8 cellular contexts compared by ENCODE assay signal in the genomic region with DNA sequence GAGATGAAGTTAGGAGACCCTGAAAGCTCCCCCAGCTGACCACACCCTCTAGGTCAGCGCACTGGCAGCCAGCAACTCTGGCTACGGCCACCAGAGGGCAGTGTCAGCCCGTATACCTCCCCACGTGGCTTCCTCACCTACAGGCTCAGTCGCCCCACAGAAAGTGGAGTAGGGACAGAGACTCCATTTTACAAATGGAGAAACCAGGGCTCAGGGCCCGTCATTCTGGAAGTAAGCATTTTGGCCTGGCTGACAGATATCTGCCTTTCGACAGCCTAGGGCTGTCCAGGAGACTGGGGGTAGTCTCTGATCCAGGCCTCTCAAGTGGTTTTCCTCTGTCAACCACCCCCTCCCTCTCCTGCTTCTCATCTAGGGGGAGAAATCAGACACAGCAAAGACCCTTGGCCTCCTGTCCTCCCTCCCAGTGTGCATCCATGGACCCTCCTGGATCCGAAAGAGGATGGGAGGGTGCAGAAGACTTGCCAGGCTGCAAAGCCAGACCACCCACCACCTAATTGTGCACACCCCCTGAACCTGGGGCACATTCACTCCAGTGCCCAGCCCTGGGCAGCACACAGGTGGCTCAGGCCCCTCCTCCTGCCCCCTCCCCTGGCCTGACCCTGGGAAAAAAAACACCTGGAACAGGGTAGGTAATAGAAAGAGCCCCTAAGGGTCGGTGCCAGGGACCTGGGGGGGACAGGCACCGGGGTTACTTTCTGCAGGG. TPM values are rescaled to one million over a fixed set of nuclear protein-coding genes. Genes with fewer than 3 reads are reported as not detected.
DNase-seq lines count a peak whose midpoint lies in the region; ATAC-seq and TF ChIP-seq lines count a peak whose summit lies in the region.

No MANE protein-coding gene starts in this region.

- peaks cover 47% of the 10 kb centered on the region for H3K27me3 Mint-ChIP-seq in activated naive CD8-positive, alpha-beta T cell treated with anti-CD3 and anti-CD28 coated beads for 36 hours

- no peak overlapping the region for H3K27ac Mint-ChIP-seq in activated naive CD8-positive, alpha-beta T cell treated with anti-CD3 and anti-CD28 coated beads for 36 hours

- H3K36me3 Mint-ChIP-seq in activated naive CD8-positive, alpha-beta T cell treated with anti-CD3 and anti-CD28 coated beads for 36 hours, result no peaks in the 10 kb centered on the region

- H3K27ac ChIP-seq in heart left ventricle (no peak overlapping the region), uterus (no peak overlapping the region)

- WGBS in heart left ventricle, 4 donors, result 31 to 33% (median 33%) methylated on average over 9 to 10 of the region's 10 CpGs

- H3K27me3 ChIP-seq in heart left ventricle (peaks cover 28 to 47% (median 43%) of the 10 kb centered on the region in 9 donors), uterus (peaks cover 11 to 12% of the 10 kb centered on the region in 2 donors)

- ATAC-seq in heart left ventricle, result peak; percentile 70 to 91 (median 88)

- TF ChIP-seq POLR2A in heart left ventricle (IDR thresholded peaks at IDR 0.05), result no peak
- TF ChIP-seq POLR2A in uterus (IDR thresholded peaks at IDR 0.05), result peak in 1 of 2 donors; percentile 27

- no peaks in the 10 kb centered on the region for H3K9me3 Mint-ChIP-seq in activated naive CD8-positive, alpha-beta T cell treated with anti-CD3 and anti-CD28 coated beads for 36 hours

- no peak overlapping the region for H3K4me3 ChIP-seq in heart left ventricle
- H3K4me3 ChIP-seq in uterus, result no peak overlapping the region

- TF ChIP-seq CTCF in heart left ventricle (IDR thresholded peaks at IDR 0.05) (peak; percentile 97 to 100 (median 98)), uterus (IDR thresholded peaks at IDR 0.05) (peak; percentile 95 to 98 (median 98))

- H3K4me1 ChIP-seq in heart left ventricle, result peaks cover 3 to 25% (median 16%) of the 10 kb centered on the region in 12 donors
- H3K4me1 ChIP-seq in uterus, result peaks cover 0 to 7% of the 10 kb centered on the region in 2 donors

- DNase-seq in AG08395 (ENCODE audit: low spot score) (peak; percentile 89), GM19238 (ENCODE audit: insufficient read length, low spot score) (peak; percentile 94), NCI-H1048 (lab: John Stamatoyannopoulos, UW) (peak; percentile 73), SW 1271 (lab: John Stamatoyannopoulos, UW) (peak; percentile 42 to 71), heart left ventricle (peak; percentile 75 to 88 (median 76)), posterior vena cava (ENCODE audit: low spot score) (peak; percentile 93), uterus (peak; percentile 80 to 87)
- peak; percentile 76 for DNase-seq in activated naive CD8-positive, alpha-beta T cell treated with anti-CD3 and anti-CD28 coated beads for 36 hours

- H3K36me3 ChIP-seq in heart left ventricle, result no peaks in the 10 kb centered on the region
- no peaks in the 10 kb centered on the region for H3K36me3 ChIP-seq in uterus

- no peak overlapping the region for H3K4me3 Mint-ChIP-seq in activated naive CD8-positive, alpha-beta T cell treated with anti-CD3 and anti-CD28 coated beads for 36 hours

- H3K9me3 ChIP-seq in heart left ventricle (no peaks in the 10 kb centered on the region), uterus (no peaks in the 10 kb centered on the region)

- intact Hi-C loops in heart left ventricle (cut with DNase I) (loop anchor here in 9 of 10 donors (1.0 to 10.0 kb wide), 7 partner anchors 34 to 217 kb away; no protein-coding TSS in a partner anchor), posterior vena cava (cut with DNase I) (loop anchor here (2.0 kb wide), 1 partner anchor 63 kb away; no protein-coding TSS in a partner anchor), uterus (cut with DNase I; ENCODE audit: low total_unique reads) (loop anchor here (2.0 kb wide), 1 partner anchor 63 kb away; no protein-coding TSS in a partner anchor)

- H3K4me1 Mint-ChIP-seq in activated naive CD8-positive, alpha-beta T cell treated with anti-CD3 and anti-CD28 coated beads for 36 hours, result peaks cover 7% of the 10 kb centered on the region

RNA-seq across cellular contexts. Expression of a gene that starts 3.8 kb away (rescaled TPM):
- under 1 TPM in 1 of 2 experiments, not detected in 1; 0.08 TPM for total RNA-seq in activated naive CD8-positive, alpha-beta T cell treated with anti-CD3 and anti-CD28 coated beads for 36 hours
- total RNA-seq in heart left ventricle (under 1 TPM in 4 of 9 donors, not detected in 5; 0.07 to 0.35 (median 0.10) TPM), posterior vena cava (under 1 TPM in 1 of 2 donors, not detected in 1; 0.19 TPM), uterus (1 to 10 TPM in 1 of 4 donors, not detected in 3; 2.2 TPM)
- polyA plus RNA-seq in heart left ventricle, result under 1 TPM in 1 of 2 donors, not detected in 1; 0.10 TPM

RNA-seq across cellular contexts. Expression of a gene that starts 26.1 kb away (rescaled TPM):
- total RNA-seq in activated naive CD8-positive, alpha-beta T cell treated with anti-CD3 and anti-CD28 coated beads for 36 hours, result not detected
- not detected for total RNA-seq in heart left ventricle
- polyA plus RNA-seq in heart left ventricle, result not detected
- total RNA-seq in posterior vena cava, result not detected
- total RNA-seq in uterus, result not detected

RNA-seq across cellular contexts. Expression of a gene that starts 48.3 kb away (rescaled TPM):
- 1 to 10 TPM; 2.7 to 3.7 TPM for total RNA-seq in activated naive CD8-positive, alpha-beta T cell treated with anti-CD3 and anti-CD28 coated beads for 36 hours
- total RNA-seq in heart left ventricle (100 to 1,000 TPM; 143 to 503 (median 166) TPM), posterior vena cava (10 to 100 TPM; 14.6 to 21.2 TPM), uterus (100 to 1,000 TPM in 1 of 4 donors, 10 to 100 TPM in 3; 49.1 to 110 (median 70.0) TPM)
- polyA plus RNA-seq in heart left ventricle, result 100 to 1,000 TPM in 1 of 2 donors, 10 to 100 TPM in 1; 94.6 to 148 TPM

RNA-seq across cellular contexts. Expression of a gene that starts 49.6 kb away (rescaled TPM):
- total RNA-seq in activated naive CD8-positive, alpha-beta T cell treated with anti-CD3 and anti-CD28 coated beads for 36 hours, result 1,000 to 10,000 TPM; 1,196 to 1,277 TPM
- total RNA-seq in heart left ventricle (1,000 to 10,000 TPM in 6 of 9 donors, 100 to 1,000 TPM in 3; 402 to 1,338 (median 1,177) TPM), posterior vena cava (100 to 1,000 TPM; 694 to 760 TPM), uterus (100 to 1,000 TPM in 3 of 4 donors, 10 to 100 TPM in 1; 83.5 to 796 (median 199) TPM)
- 1,000 to 10,000 TPM in 1 of 2 donors, 100 to 1,000 TPM in 1; 911 to 1,001 TPM for polyA plus RNA-seq in heart left ventricle
